In genomic region chr1:11175461-11175860, GRCh38 we compare ENCODE assay signal across 25 cellular contexts.
"Had no signal": no experiment of that assay in that cellular context is flagged by ENCODE, and none has a peak within 500 bp of the region (broad histone marks: within the 10 kb centered on the region; RNA-seq: fewer than 3 reads in every experiment).

No MANE protein-coding gene starts in this region.

- H3K4me1 ChIP-seq: body of pancreas, right lobe of liver had no signal

- H3K36me3 ChIP-seq: right lobe of liver, vagina had no signal

- H3K27ac ChIP-seq: body of pancreas, lower lobe of right lung, neutrophil, right lobe of liver, vagina, WERI-Rb-1 had no signal

- H3K27me3 ChIP-seq: body of pancreas, neutrophil, right lobe of liver, upper lobe of left lung, vagina had no signal

- H3K9me3 ChIP-seq: body of pancreas, lower lobe of right lung, neutrophil, right lobe of liver, upper lobe of left lung, vagina had no signal

- ATAC-seq: activated CD8-positive, alpha-beta memory T cell treated with anti-CD3 and anti-CD28 coated beads, Interleukin-2, amount 10 ng/mL, durations not matched to agents 7 days and 5 days; activated CD8-positive, alpha-beta T cell treated with anti-CD3 and anti-CD28 coated beads for 36 hours; activated T-cell treated with anti-CD3 and anti-CD28 coated beads, Interleukin-2, amount 50 U/mL, for 72 hours; body of pancreas; esophagus mucosa; natural killer cell treated with Interleukin-12 subunit alpha and Interleukin-12 subunit beta and Interleukin-15 and Interleukin-18, amount 100 ng/mL, for 72 hours; right lobe of liver had no signal

- DNase-seq: activated CD4-positive, alpha-beta T cell treated with anti-CD3 and anti-CD28 coated beads, Interleukin-2, amount 50 U/mL, for 1 hour; activated CD8-positive, alpha-beta memory T cell treated with anti-CD3 and anti-CD28 coated beads, Interleukin-2, amount 10 ng/mL, durations not matched to agents 7 days and 5 days; activated CD8-positive, alpha-beta T cell treated with anti-CD3 and anti-CD28 coated beads for 36 hours; activated effector memory CD4-positive, alpha-beta T cell treated with Interleukin-2 at 50 U/mL for 16 hours; activated naive CD4-positive, alpha-beta T cell treated with Interleukin-2 at 50 U/mL for 16 hours; activated T-cell treated with anti-CD3 and anti-CD28 coated beads for 4 hours; activated T-cell treated with anti-CD3 and anti-CD28 coated beads, Interleukin-2, amount 50 U/mL, for 72 hours; anterior cingulate cortex; body of pancreas; cortex of kidney; hypothalamus; immature natural killer cell; mesenchymal stem cell; right lobe of liver; stimulated activated CD4-positive, alpha-beta T cell treated with anti-CD3 and anti-CD28 coated beads, Interleukin-2, amount 100 ng/mL, for 48 hours; stimulated activated naive CD4-positive, alpha-beta T cell treated with Interleukin-2 at 50 U/mL for 16 hours; SW 1271; T-helper 9 cell had no signal

- H3K4me3 ChIP-seq: body of pancreas, lower lobe of right lung, right lobe of liver, upper lobe of left lung, vagina had no signal
